13 cellular contexts compared by ENCODE assay signal in the genomic region with DNA sequence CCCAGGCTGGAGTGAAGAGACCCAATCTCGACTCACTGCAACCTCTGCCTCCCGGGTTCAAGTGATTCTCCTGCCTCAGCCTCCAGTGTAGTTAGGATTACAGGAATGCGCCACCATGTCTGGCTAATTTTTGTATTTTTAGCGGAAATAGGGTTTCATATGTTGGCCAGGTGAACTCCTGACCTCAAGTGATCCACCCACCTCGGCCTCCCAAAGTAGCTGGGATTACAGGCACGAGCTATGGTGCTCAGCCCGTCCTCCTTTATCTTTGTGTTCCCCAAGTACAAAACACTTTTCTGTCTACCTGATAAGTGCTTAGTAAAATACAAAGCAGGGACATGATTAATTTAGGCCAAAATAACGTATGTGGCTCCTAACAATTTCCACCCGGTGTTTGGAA.
DNase-seq lines count a peak whose midpoint lies in the region; ATAC-seq and TF ChIP-seq lines count a peak whose summit lies in the region.
"Had no signal": no experiment of that assay in that cellular context is flagged by ENCODE, and none has a peak within 500 bp of the region (broad histone marks: within the 10 kb centered on the region; RNA-seq: fewer than 3 reads in every experiment).

No MANE protein-coding gene starts in this region.

- H3K4me3 ChIP-seq in CD8-positive, alpha-beta T cell (ENCODE audit: low read depth, low read length): peak overlapping the region; percentile 12
- H3K4me3 ChIP-seq in OCI-LY3 (ENCODE audit: low read length) (peak overlapping the region; percentile 72), neutrophil (ENCODE audit: low read depth in 1 of 2, low read length in 1 of 2) (peak overlapping the region in 1 of 2 experiments; percentile 14), tibial artery (no peak overlapping the region)
- H3K4me3 ChIP-seq: ovary, testis had no signal

- peaks cover 65% of the 10 kb centered on the region for H3K4me1 ChIP-seq in CD8-positive, alpha-beta T cell (ENCODE audit: insufficient read depth, low read length)
- H3K4me1 ChIP-seq in OCI-LY3 (ENCODE audit: low read length): peaks cover 16% of the 10 kb centered on the region
- H3K4me1 ChIP-seq in neutrophil (ENCODE audit: control insufficient read depth in 1 of 2, insufficient read depth in 1 of 2, low read depth in 1 of 2, low read length in 1 of 2): peaks cover 28 to 29% of the 10 kb centered on the region in 2 experiments
- H3K4me1 ChIP-seq in tibial artery: peaks cover 0 to 9% (median 3%) of the 10 kb centered on the region in 4 donors
- H3K4me1 ChIP-seq: testis had no signal

- peak overlapping the region; percentile 93 for H3K27ac Mint-ChIP-seq in CD8-positive, alpha-beta T cell
- H3K27ac Mint-ChIP-seq in MCF 10A (ENCODE audit: low read depth, unreplicated experiment): peak overlapping the region; percentile 77

- H3K9me3 Mint-ChIP-seq in CD8-positive, alpha-beta T cell: no peaks in the 10 kb centered on the region
- H3K9me3 Mint-ChIP-seq in MCF 10A (ENCODE audit: unreplicated experiment): no peaks in the 10 kb centered on the region

- H3K27me3 Mint-ChIP-seq in CD8-positive, alpha-beta T cell (ENCODE audit: low read depth): no peaks in the 10 kb centered on the region
- H3K27me3 Mint-ChIP-seq in MCF 10A (ENCODE audit: insufficient read depth, unreplicated experiment): no peaks in the 10 kb centered on the region

- H3K36me3 ChIP-seq in CD8-positive, alpha-beta T cell (ENCODE audit: insufficient read depth, low read length): no peaks in the 10 kb centered on the region
- H3K36me3 ChIP-seq in OCI-LY3 (replicated peaks; ENCODE audit: low read depth, low read length) (no peaks in the 10 kb centered on the region), neutrophil (no peaks in the 10 kb centered on the region), tibial artery (no peaks in the 10 kb centered on the region)
- H3K36me3 ChIP-seq: ovary had no signal

- intact Hi-C loops in CD8-positive, alpha-beta T cell (cut with DNase I, micrococcal nuclease): loop anchor here in 1 of 2 experiments (1.0 to 5.0 kb wide), 4 partner anchors 13 to 90 kb away; partner anchors contain the start of gene STK17B
- intact Hi-C loops in MCF 10A (cut with micrococcal nuclease): no loop called here
- intact Hi-C loops in tibial artery (cut with DNase I; ENCODE audit: low total_unique reads): no loop called here

- no peaks in the 10 kb centered on the region for H3K9me3 ChIP-seq in CD8-positive, alpha-beta T cell (ENCODE audit: low read length)
- H3K9me3 ChIP-seq in OCI-LY3 (ENCODE audit: insufficient read depth, low read length): no peaks in the 10 kb centered on the region
- H3K9me3 ChIP-seq in neutrophil: no peaks in the 10 kb centered on the region
- no peaks in the 10 kb centered on the region for H3K9me3 ChIP-seq in tibial artery
- H3K9me3 ChIP-seq: ovary, testis had no signal

- POLR2A ChIA-PET in CD8-positive, alpha-beta T cell (lab: Charles Lee): interaction anchor here (0.7 to 1.4 kb wide), 8 partner anchors 9 to 92 kb away, joined by 3 to 7 read pairs (median 4); no protein-coding TSS in a partner anchor
- POLR2A ChIA-PET in MCF 10A (lab: Yijun Ruan, JAX): interaction anchor here (0.8 to 1.7 kb wide), 3 partner anchors 9 to 99 kb away, joined by 3 to 5 read pairs (median 4); no protein-coding TSS in a partner anchor

- H3K4me2 ChIP-seq in OCI-LY3 (ENCODE audit: low read length): peak overlapping the region; percentile 85

- no peaks in the 10 kb centered on the region for H3K79me2 ChIP-seq in OCI-LY3 (ENCODE audit: low read length)

- H2AFZ ChIP-seq in OCI-LY3 (ENCODE audit: low read depth, low read length): peak overlapping the region; percentile 100

- peak overlapping the region; percentile 51 for H3K9ac ChIP-seq in OCI-LY3 (ENCODE audit: low read length)

- DNase-seq in CD8-positive, alpha-beta T cell: no peak
- DNase-seq in MCF 10A (ENCODE audit: unreplicated experiment) (no peak), tibial artery (no peak), nucleus accumbens (lab: John Stamatoyannopoulos, UW) (no peak), NCI-H1694 (lab: John Stamatoyannopoulos, UW) (no peak), foreskin melanocyte (no peak)
- DNase-seq: NCI-H510A treated with DMSO at 0.1 percent for 48 hours; ovary; stimulated activated CD4-positive, alpha-beta T cell treated with anti-CD3 and anti-CD28 coated beads, Interleukin-4, amount 100 ng/mL, for 1 hour; SW 1271; testis had no signal

- no peaks in the 10 kb centered on the region for H4K20me1 ChIP-seq in OCI-LY3 (ENCODE audit: insufficient read depth, low read length)

- no peak for TF ChIP-seq CTCF in CD8-positive, alpha-beta T cell (IDR thresholded peaks at IDR 0.05)
- TF ChIP-seq CTCF in OCI-LY3 (IDR thresholded peaks at IDR 0.05; ENCODE audit: low read depth, low read length): no peak
- no peak for TF ChIP-seq CTCF in MCF 10A (IDR thresholded peaks at IDR 0.05; ENCODE audit: unreplicated experiment)
- no peak for TF ChIP-seq CTCF in neutrophil (IDR thresholded peaks at IDR 0.05)
- TF ChIP-seq CTCF in tibial artery (IDR thresholded peaks at IDR 0.05): no peak

- no peaks in the 10 kb centered on the region for H3K36me3 Mint-ChIP-seq in CD8-positive, alpha-beta T cell
- H3K36me3 Mint-ChIP-seq in MCF 10A (ENCODE audit: insufficient read depth, unreplicated experiment): no peaks in the 10 kb centered on the region

- BruUV-seq in MCF 10A (replicated peaks; lab: Mats Ljungman, UMichigan): no TSS peak

- CTCF ChIA-PET in CD8-positive, alpha-beta T cell (lab: Charles Lee): interaction anchor here (4.4 kb wide), 1 partner anchor 14 kb away, joined by 19 read pairs; no protein-coding TSS in a partner anchor
- CTCF ChIA-PET in MCF 10A (lab: Yijun Ruan, JAX): interaction anchor here (0.6 kb wide), 1 partner anchor 82 kb away, joined by 3 read pairs; no protein-coding TSS in a partner anchor

- no peak for ATAC-seq in CD8-positive, alpha-beta T cell

- peak overlapping the region; percentile 27 for H3K27ac ChIP-seq in CD8-positive, alpha-beta T cell (ENCODE audit: low read depth, low read length)
- H3K27ac ChIP-seq in OCI-LY3 (ENCODE audit: low read length): peak overlapping the region; percentile 28; the same call in 1 of the 2 replicates
- peak overlapping the region; percentile 85 for H3K27ac ChIP-seq in neutrophil
- H3K27ac ChIP-seq in tibial artery: no peak overlapping the region
- H3K27ac ChIP-seq: ovary, testis had no signal

- peaks cover 78% of the 10 kb centered on the region for H3K4me1 Mint-ChIP-seq in CD8-positive, alpha-beta T cell (ENCODE audit: low read depth)
- peaks cover 17% of the 10 kb centered on the region for H3K4me1 Mint-ChIP-seq in MCF 10A (ENCODE audit: insufficient read depth, unreplicated experiment)

- no peaks in the 10 kb centered on the region for H3K27me3 ChIP-seq in CD8-positive, alpha-beta T cell (ENCODE audit: insufficient read depth, low read length)
- H3K27me3 ChIP-seq in OCI-LY3 (ENCODE audit: low read depth, low read length) (no peaks in the 10 kb centered on the region), neutrophil (no peaks in the 10 kb centered on the region), tibial artery (no peaks in the 10 kb centered on the region)
- H3K27me3 ChIP-seq: ovary, testis had no signal

- peak overlapping the region; percentile 72 for H3K4me3 Mint-ChIP-seq in CD8-positive, alpha-beta T cell
- H3K4me3 Mint-ChIP-seq in MCF 10A (ENCODE audit: unreplicated experiment): no peak overlapping the region

Comparison
In these comparisons a context has a peak if more than half of its experiments do, and no peak if none do; other contexts are left out.
1. H3K27ac ChIP-seq: peak in CD8-positive, alpha-beta T cell (single experiment), OCI-LY3 (single experiment) and neutrophil (single experiment); none in tibial artery (0 of 2).
2. H3K4me3 ChIP-seq: peak in CD8-positive, alpha-beta T cell (single experiment) and OCI-LY3 (single experiment); none in tibial artery (0 of 2).